Comparison of ENCODE assay signal across 1 cellular context in the genomic region with DNA sequence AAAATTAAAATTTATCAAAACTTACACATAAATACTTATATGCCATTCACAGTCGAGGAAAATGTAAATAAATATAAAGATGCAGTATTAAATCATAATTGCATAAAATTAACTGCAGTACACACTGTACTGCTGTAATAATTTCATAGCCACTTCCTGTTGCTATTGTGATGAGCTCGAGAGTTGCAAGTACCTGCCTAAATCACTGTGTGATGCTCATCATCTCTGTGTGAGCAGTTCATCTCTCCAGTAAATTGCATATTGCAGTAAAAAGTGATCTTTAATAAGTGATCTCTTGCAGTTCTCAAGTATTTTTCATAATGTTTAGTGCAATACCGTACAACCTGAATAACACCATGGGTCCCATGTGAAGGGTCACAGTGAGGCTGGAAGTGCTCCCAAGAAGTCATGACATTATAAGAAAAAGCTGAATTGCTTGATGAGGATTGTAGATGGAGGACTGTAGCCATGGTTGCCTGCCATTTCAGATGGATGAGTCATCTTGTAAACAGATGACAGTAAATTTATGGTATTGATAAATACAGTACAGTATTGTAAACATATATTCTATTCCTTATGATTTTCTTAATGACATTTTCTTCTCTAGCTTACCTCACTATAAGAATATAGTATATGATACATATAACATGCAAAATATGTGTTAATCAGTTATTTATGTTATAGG.
TF ChIP-seq lines count a peak whose summit lies in the region.

No MANE protein-coding gene starts in this region.

TF ChIP-seq in K562, 482 proteins besides CTCF, POLR2A, EP300 and RAD21 (continued from another document):
- TF ChIP-seq, protein P1, sequence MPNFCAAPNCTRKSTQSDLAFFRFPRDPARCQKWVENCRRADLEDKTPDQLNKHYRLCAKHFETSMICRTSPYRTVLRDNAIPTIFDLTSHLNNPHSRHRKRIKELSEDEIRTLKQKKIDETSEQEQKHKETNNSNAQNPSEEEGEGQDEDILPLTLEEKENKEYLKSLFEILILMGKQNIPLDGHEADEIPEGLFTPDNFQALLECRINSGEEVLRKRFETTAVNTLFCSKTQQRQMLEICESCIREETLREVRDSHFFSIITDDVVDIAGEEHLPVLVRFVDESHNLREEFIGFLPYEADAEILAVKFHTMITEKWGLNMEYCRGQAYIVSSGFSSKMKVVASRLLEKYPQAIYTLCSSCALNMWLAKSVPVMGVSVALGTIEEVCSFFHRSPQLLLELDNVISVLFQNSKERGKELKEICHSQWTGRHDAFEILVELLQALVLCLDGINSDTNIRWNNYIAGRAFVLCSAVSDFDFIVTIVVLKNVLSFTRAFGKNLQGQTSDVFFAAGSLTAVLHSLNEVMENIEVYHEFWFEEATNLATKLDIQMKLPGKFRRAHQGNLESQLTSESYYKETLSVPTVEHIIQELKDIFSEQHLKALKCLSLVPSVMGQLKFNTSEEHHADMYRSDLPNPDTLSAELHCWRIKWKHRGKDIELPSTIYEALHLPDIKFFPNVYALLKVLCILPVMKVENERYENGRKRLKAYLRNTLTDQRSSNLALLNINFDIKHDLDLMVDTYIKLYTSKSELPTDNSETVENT (CRISPR knock-in tag; IDR thresholded peaks at IDR 0.05) = no peak
- TF ChIP-seq CSDE1 (IDR thresholded peaks at IDR 0.05) = no peak
